Comparison of ENCODE assay signal across 8 cellular contexts in the genomic region with DNA sequence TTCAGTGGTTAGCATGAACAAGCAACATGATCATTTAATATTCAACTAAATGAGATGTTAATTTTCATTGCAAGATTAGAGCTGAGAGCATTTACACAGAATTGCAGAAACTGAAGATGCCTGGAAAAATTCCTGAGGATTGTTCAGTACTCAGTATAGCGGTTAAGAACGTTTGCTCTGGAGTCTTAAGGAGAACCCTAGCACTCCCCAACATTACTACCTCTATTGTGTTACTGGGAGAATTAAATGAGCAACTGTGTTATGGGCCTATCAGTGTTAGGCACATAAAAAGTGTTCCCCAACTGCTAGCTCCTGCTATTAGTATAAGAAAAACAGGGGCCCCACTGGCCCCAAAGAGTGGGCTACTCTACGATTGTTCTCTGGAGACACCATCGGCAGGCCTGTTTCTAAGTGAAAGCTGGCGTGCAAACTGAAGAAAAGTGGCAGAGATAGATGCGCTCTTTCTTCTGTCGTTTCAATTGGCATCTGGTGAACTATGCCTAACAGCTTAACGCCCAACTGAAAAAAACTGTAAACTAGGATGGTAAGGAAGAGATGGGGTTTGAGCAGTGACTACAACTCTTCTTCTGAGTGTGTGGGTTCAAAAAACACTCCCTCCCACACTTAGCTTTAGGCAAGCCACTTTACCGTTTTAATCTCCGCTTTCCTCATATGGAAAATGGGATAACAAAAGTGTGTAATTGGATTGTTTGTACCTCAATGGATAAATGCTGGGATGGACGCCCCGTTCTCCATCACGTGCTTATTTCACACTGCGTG. TPM values are rescaled to one million over a fixed set of nuclear protein-coding genes. Genes with fewer than 3 reads are reported as not detected.
DNase-seq lines count a peak whose midpoint lies in the region; TF ChIP-seq lines count a peak whose summit lies in the region.

No MANE protein-coding gene starts in this region.

- CTCF ChIA-PET in A673 (lab: Charles Lee): interaction anchor here (0.5 kb wide), 1 partner anchor 16 kb away, joined by 5 read pairs; no protein-coding TSS in a partner anchor
- CTCF ChIA-PET in MCF 10A (lab: Yijun Ruan, JAX): interaction anchor here (0.6 to 2.2 kb wide), 5 partner anchors 24 to 168 kb away, joined by 3 to 5 read pairs (median 4); no protein-coding TSS in a partner anchor

- no peaks in the 10 kb centered on the region for H3K27me3 Mint-ChIP-seq in MCF 10A (ENCODE audit: insufficient read depth, unreplicated experiment)

- peak overlapping the region; percentile 86 for H3K27ac ChIP-seq in A673 (ENCODE audit: low read depth, low read length, poor library complexity, severe bottlenecking)
- peak overlapping the region in 1 of 2 donors; percentile 80 for H3K27ac ChIP-seq in mucosa of rectum (ENCODE audit: low read depth in 2 of 2, low read length in 2 of 2)

- no peaks in the 10 kb centered on the region for H3K36me3 ChIP-seq in A673 (ENCODE audit: insufficient read depth, low read length, poor library complexity, severe bottlenecking)
- no peaks in the 10 kb centered on the region for H3K36me3 ChIP-seq in mucosa of rectum (ENCODE audit: control insufficient read depth in 2 of 2, insufficient read depth in 2 of 2, low read length in 2 of 2)

- H3K27me3 ChIP-seq in A673 (replicated peaks; ENCODE audit: insufficient read depth, low read depth, low read length, poor library complexity): no peaks in the 10 kb centered on the region
- H3K27me3 ChIP-seq in mucosa of rectum (ENCODE audit: control insufficient read depth in 2 of 2, insufficient read depth in 2 of 2, low read length in 2 of 2): no peaks in the 10 kb centered on the region

- peaks cover 7% of the 10 kb centered on the region for H3K36me3 Mint-ChIP-seq in MCF 10A (ENCODE audit: insufficient read depth, unreplicated experiment)

- H3K9me3 ChIP-seq in A673 (ENCODE audit: low read depth, low read length, poor library complexity, severe bottlenecking) (no peaks in the 10 kb centered on the region), mucosa of rectum (ENCODE audit: control insufficient read depth in 2 of 2, low read length in 2 of 2) (no peaks in the 10 kb centered on the region)

- no peak for TF ChIP-seq CTCF in A673 (conservative IDR thresholded peaks at IDR 0.05; ENCODE audit: low read depth, low read length)
- no peak for TF ChIP-seq CTCF in MCF 10A (IDR thresholded peaks at IDR 0.05; ENCODE audit: unreplicated experiment)

- H3K27ac Mint-ChIP-seq in MCF 10A (ENCODE audit: low read depth, unreplicated experiment): peak overlapping the region; percentile 80

- intact Hi-C loops in A673 (cut with micrococcal nuclease; ENCODE audit: unreplicated experiment): no loop called here
- intact Hi-C loops in MCF 10A (cut with micrococcal nuclease): no loop called here

- POLR2A ChIA-PET in A673 (lab: Charles Lee; ENCODE audit: low non-redundant PET): no interaction called here
- POLR2A ChIA-PET in MCF 10A (lab: Yijun Ruan, JAX): interaction anchor here (0.5 to 2.7 kb wide), 21 partner anchors 9 to 422 kb away, joined by 3 to 24 read pairs (median 6); a partner anchor contains a TSS

- peak overlapping the region; percentile 90 for H3K9ac ChIP-seq in mucosa of rectum (ENCODE audit: low read depth in 1 of 2, low read length in 2 of 2)

- H3K4me3 ChIP-seq in A673 (ENCODE audit: low read depth, low read length, poor library complexity, severe bottlenecking): peak overlapping the region; percentile 89
- peak overlapping the region; percentile 78 for H3K4me3 ChIP-seq in Jurkat, Clone E6-1 (ENCODE audit: low read length)
- H3K4me3 ChIP-seq in mucosa of rectum (ENCODE audit: low read length in 2 of 2): peak overlapping the region; percentile 85

- TSS peak; percentile 28 for BruUV-seq in A673 (replicated peaks; lab: Mats Ljungman, UMichigan)
- TSS peak; percentile 31 for BruUV-seq in MCF 10A (replicated peaks; lab: Mats Ljungman, UMichigan)

- peaks cover 26% of the 10 kb centered on the region for H3K4me1 Mint-ChIP-seq in MCF 10A (ENCODE audit: insufficient read depth, unreplicated experiment)

- peak overlapping the region; percentile 99 for H3K4me3 Mint-ChIP-seq in MCF 10A (ENCODE audit: unreplicated experiment)

- H3K4me1 ChIP-seq in A673 (ENCODE audit: insufficient read depth, low read length, poor library complexity, severe bottlenecking) (peaks cover 36% of the 10 kb centered on the region), mucosa of rectum (ENCODE audit: control insufficient read depth in 2 of 2, insufficient read depth in 2 of 2, low read length in 2 of 2) (peaks cover 40 to 52% of the 10 kb centered on the region in 2 donors)

- peak; percentile 30 for DNase-seq in A673 (ENCODE audit: low spot score)
- no peak for DNase-seq in Jurkat, Clone E6-1 (ENCODE audit: low read depth, low spot score)
- DNase-seq in MCF 10A (ENCODE audit: unreplicated experiment): peak; percentile 20
- no peak for DNase-seq in NCI-H2227 treated with DMSO at 0.1 percent for 48 hours (lab: John Stamatoyannopoulos, UW)
- DNase-seq in AML-193 (lab: John Stamatoyannopoulos, UW): no peak
- no peak for DNase-seq in COLO829 (ENCODE audit: low spot score)
- no peak for DNase-seq in retina

- no peaks in the 10 kb centered on the region for H3K9me3 Mint-ChIP-seq in MCF 10A (ENCODE audit: unreplicated experiment)

RNA-seq across cellular contexts. Expression of a gene that starts 1.3 kb away (rescaled TPM):
- total RNA-seq in A673 (2021) (34.5 and 40.5 TPM in 2 replicates), MCF 10A (2022) (20.0 and 23.9 TPM in 2 replicates)
- polyA plus RNA-seq in Jurkat, Clone E6-1 (2012; ENCODE audit: insufficient read depth, insufficient read length): 48.8 TPM

Comparison
In these comparisons a context has a peak if more than half of its experiments do, and no peak if none do; other contexts are left out.
1. DNase-seq: peak in A673 (single experiment) and MCF 10A (single experiment); none in Jurkat, Clone E6-1 (single experiment), NCI-H2227 treated with DMSO at 0.1 percent for 48 hours (single experiment), AML-193 (0 of 2), COLO829 (single experiment) and retina (single experiment).
2. Peak in every context shown above with its lines, with median percentiles within 50 percentile points of each other: H3K4me3 ChIP-seq.